In the genomic region with DNA sequence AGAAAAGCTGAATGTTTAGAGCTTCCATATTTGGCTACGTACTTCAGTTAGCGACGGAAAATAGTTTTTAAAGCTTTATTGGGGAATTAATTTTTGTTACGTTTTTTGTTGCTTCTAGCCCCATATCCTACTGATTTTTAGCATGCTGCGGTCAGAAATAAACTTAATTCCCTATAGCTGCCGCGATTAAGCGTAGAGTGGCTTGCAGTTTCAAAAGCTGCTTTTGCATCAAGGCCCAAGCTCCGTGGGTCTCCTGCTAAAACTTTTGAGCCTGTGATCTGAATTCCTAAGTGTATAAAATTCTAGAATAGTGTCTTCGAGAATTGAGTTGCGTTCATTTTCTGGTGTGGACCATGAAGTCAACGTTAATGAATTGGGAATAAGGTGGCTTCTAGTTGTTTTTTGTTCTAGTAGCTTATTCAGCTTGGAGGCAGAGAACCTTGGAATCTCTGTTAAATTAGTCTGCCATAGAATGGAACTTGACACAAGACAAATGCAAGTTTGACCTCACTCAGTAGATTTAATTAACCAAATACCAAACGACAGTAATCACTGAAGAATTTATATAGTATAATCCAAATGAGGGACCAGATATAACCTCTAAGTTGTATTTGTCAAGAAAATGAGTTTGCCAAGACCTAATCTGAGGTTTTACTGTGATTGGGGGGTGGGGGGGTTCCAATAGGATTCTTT, we compare ENCODE assay signal across 1 cellular context.
TF ChIP-seq lines count a peak whose summit lies in the region.

No MANE protein-coding gene starts in this region.

TF ChIP-seq in GM23338, 12 proteins besides CTCF, POLR2A, EP300 and RAD21 (continued from another document):
- TF ChIP-seq, protein P1, sequence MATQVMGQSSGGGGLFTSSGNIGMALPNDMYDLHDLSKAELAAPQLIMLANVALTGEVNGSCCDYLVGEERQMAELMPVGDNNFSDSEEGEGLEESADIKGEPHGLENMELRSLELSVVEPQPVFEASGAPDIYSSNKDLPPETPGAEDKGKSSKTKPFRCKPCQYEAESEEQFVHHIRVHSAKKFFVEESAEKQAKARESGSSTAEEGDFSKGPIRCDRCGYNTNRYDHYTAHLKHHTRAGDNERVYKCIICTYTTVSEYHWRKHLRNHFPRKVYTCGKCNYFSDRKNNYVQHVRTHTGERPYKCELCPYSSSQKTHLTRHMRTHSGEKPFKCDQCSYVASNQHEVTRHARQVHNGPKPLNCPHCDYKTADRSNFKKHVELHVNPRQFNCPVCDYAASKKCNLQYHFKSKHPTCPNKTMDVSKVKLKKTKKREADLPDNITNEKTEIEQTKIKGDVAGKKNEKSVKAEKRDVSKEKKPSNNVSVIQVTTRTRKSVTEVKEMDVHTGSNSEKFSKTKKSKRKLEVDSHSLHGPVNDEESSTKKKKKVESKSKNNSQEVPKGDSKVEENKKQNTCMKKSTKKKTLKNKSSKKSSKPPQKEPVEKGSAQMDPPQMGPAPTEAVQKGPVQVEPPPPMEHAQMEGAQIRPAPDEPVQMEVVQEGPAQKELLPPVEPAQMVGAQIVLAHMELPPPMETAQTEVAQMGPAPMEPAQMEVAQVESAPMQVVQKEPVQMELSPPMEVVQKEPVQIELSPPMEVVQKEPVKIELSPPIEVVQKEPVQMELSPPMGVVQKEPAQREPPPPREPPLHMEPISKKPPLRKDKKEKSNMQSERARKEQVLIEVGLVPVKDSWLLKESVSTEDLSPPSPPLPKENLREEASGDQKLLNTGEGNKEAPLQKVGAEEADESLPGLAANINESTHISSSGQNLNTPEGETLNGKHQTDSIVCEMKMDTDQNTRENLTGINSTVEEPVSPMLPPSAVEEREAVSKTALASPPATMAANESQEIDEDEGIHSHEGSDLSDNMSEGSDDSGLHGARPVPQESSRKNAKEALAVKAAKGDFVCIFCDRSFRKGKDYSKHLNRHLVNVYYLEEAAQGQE (IDR thresholded peaks at IDR 0.05; ENCODE audit: unreplicated experiment): no peak
- TF ChIP-seq POLR2AphosphoS5 (IDR thresholded peaks at IDR 0.05; ENCODE audit: low read depth): no peak
- TF ChIP-seq, protein P2, sequence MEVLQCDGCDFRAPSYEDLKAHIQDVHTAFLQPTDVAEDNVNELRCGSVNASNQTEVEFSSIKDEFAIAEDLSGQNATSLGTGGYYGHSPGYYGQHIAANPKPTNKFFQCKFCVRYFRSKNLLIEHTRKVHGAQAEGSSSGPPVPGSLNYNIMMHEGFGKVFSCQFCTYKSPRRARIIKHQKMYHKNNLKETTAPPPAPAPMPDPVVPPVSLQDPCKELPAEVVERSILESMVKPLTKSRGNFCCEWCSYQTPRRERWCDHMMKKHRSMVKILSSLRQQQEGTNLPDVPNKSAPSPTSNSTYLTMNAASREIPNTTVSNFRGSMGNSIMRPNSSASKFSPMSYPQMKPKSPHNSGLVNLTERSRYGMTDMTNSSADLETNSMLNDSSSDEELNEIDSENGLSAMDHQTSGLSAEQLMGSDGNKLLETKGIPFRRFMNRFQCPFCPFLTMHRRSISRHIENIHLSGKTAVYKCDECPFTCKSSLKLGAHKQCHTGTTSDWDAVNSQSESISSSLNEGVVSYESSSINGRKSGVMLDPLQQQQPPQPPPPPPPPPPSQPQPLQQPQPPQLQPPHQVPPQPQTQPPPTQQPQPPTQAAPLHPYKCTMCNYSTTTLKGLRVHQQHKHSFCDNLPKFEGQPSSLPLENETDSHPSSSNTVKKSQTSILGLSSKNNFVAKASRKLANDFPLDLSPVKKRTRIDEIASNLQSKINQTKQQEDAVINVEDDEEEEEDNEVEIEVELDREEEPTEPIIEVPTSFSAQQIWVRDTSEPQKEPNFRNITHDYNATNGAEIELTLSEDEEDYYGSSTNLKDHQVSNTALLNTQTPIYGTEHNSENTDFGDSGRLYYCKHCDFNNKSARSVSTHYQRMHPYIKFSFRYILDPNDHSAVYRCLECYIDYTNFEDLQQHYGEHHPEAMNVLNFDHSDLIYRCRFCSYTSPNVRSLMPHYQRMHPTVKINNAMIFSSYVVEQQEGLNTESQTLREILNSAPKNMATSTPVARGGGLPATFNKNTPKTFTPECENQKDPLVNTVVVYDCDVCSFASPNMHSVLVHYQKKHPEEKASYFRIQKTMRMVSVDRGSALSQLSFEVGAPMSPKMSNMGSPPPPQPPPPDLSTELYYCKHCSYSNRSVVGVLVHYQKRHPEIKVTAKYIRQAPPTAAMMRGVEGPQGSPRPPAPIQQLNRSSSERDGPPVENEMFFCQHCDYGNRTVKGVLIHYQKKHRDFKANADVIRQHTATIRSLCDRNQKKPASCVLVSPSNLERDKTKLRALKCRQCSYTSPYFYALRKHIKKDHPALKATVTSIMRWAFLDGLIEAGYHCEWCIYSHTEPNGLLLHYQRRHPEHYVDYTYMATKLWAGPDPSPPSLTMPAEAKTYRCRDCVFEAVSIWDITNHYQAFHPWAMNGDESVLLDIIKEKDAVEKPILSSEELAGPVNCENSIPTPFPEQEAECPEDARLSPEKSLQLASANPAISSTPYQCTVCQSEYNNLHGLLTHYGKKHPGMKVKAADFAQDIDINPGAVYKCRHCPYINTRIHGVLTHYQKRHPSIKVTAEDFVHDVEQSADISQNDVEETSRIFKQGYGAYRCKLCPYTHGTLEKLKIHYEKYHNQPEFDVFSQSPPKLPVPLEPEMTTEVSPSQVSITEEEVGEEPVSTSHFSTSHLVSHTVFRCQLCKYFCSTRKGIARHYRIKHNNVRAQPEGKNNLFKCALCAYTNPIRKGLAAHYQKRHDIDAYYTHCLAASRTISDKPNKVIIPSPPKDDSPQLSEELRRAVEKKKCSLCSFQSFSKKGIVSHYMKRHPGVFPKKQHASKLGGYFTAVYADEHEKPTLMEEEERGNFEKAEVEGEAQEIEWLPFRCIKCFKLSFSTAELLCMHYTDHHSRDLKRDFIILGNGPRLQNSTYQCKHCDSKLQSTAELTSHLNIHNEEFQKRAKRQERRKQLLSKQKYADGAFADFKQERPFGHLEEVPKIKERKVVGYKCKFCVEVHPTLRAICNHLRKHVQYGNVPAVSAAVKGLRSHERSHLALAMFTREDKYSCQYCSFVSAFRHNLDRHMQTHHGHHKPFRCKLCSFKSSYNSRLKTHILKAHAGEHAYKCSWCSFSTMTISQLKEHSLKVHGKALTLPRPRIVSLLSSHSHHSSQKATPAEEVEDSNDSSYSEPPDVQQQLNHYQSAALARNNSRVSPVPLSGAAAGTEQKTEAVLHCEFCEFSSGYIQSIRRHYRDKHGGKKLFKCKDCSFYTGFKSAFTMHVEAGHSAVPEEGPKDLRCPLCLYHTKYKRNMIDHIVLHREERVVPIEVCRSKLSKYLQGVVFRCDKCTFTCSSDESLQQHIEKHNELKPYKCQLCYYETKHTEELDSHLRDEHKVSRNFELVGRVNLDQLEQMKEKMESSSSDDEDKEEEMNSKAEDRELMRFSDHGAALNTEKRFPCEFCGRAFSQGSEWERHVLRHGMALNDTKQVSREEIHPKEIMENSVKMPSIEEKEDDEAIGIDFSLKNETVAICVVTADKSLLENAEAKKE (CRISPR knock-in tag; IDR thresholded peaks at IDR 0.05): no peak
